Comparison of ENCODE assay signal across 1 cellular context in the genomic region with DNA sequence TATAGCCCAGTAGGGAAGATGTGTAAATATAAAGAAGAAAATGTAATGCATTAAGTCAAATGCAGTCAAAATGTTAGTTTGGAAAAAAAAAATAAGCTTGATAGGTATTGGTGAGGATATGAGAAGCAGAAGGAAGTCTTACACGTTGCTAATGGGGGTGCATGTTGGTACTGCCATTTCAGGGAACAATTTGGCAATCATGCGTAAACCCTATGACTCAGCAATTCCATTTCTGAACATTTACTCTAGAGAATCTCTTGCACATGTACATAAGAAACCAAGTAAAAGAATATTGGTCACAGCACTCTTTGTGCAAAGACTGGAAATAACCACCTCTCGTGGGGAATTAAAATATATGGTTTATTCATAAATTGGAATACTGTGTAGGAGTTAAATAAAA.
TF ChIP-seq lines count a peak whose summit lies in the region.

No MANE protein-coding gene starts in this region.

TF ChIP-seq in GM12878, 131 proteins besides CTCF, POLR2A, EP300 and RAD21 (continued from another document):
- TF ChIP-seq FOXM1 (IDR thresholded peaks at IDR 0.05; ENCODE audit: low read depth, low read length) (0 out of 2 replicates have a peak, but pooled peaks have one; percentile 40), RFX5 (IDR thresholded peaks at IDR 0.05; ENCODE audit: low read depth, low read length) (no peak)
